In genomic region chr7:154906736-154907355, GRCh38 we compare ENCODE assay signal across 27 cellular contexts.
"Had no signal": no experiment of that assay in that cellular context is flagged by ENCODE, and none has a peak within 500 bp of the region (broad histone marks: within the 10 kb centered on the region; RNA-seq: fewer than 3 reads in every experiment).

No MANE protein-coding gene starts in this region.

- ATAC-seq: esophagus mucosa; gastroesophageal sphincter; heart left ventricle; left colon; lower lobe of right lung; natural killer cell; pancreas; sciatic nerve; stimulated activated naive B cell treated with anti-CD40 and anti-IgM and Interleukin-4, amounts not matched to agents 10 μg/mL and 1 μg/mL and 100 μg/mL, for 72 hours had no signal

- H3K4me3 Mint-ChIP-seq: dendritic cell treated with granulocyte-macrophage colony-stimulating factor and Interleukin-4, amounts not matched to agents 40 ng/mL and 50 ng/mL, for 4 days; endodermal cell; natural killer cell; stimulated activated naive B cell treated with anti-CD40 and anti-IgM and Interleukin-4, amounts not matched to agents 10 μg/mL and 1 μg/mL and 100 μg/mL, for 72 hours; type B pancreatic cell had no signal

- H3K4me1 ChIP-seq: colonic mucosa, gastroesophageal sphincter, heart left ventricle, left ventricle myocardium inferior, lower lobe of right lung, pancreas, tibial artery had no signal

- H3K36me3 Mint-ChIP-seq: natural killer cell, type B pancreatic cell had no signal

- H3K36me3 ChIP-seq: colonic mucosa, gastroesophageal sphincter, heart left ventricle, left ventricle myocardium inferior, lower lobe of right lung, pancreas, stomach, tibial artery had no signal

- H3K27ac Mint-ChIP-seq: dendritic cell treated with granulocyte-macrophage colony-stimulating factor and Interleukin-4, amounts not matched to agents 40 ng/mL and 50 ng/mL, for 4 days; endodermal cell; natural killer cell; progenitor cell of endocrine pancreas; stimulated activated naive B cell treated with anti-CD40 and anti-IgM and Interleukin-4, amounts not matched to agents 10 μg/mL and 1 μg/mL and 100 μg/mL, for 72 hours; type B pancreatic cell had no signal

- H3K9me3 ChIP-seq: colonic mucosa, lower lobe of right lung, pancreas had no signal

- DNase-seq: central memory CD4-positive, alpha-beta T cell; colonic mucosa; effector CD8-positive, alpha-beta T cell; endodermal cell; foreskin fibroblast; heart left ventricle; hippocampal formation; kidney glomerular epithelial cell; left colon; left ventricle myocardium inferior; lower lobe of right lung; natural killer cell; occipital lobe; pancreas; stimulated activated CD4-positive, alpha-beta T cell treated with anti-CD3 and anti-CD28 coated beads, Interleukin-4, amount 100 ng/mL, for 4 hours; stimulated activated naive B cell treated with anti-CD40 and anti-IgM and Interleukin-4, amounts not matched to agents 10 μg/mL and 1 μg/mL and 100 μg/mL, for 72 hours; stomach had no signal

- H3K4me3 ChIP-seq: colonic mucosa, gastroesophageal sphincter, heart left ventricle, left ventricle myocardium inferior, lower lobe of right lung, pancreas, stomach, tibial artery had no signal

- H3K4me1 Mint-ChIP-seq: natural killer cell; stimulated activated naive B cell treated with anti-CD40 and anti-IgM and Interleukin-4, amounts not matched to agents 10 μg/mL and 1 μg/mL and 100 μg/mL, for 72 hours had no signal

- H3K27ac ChIP-seq: colonic mucosa, epithelial cell of prostate, gastroesophageal sphincter, heart left ventricle, left ventricle myocardium inferior, lower lobe of right lung, pancreas, stomach, tibial artery had no signal

- FAIRE-seq: islet of Langerhans, pancreas, urothelium cell line had no signal

- H3K27me3 ChIP-seq: colonic mucosa, pancreas had no signal
